In the genomic region with DNA sequence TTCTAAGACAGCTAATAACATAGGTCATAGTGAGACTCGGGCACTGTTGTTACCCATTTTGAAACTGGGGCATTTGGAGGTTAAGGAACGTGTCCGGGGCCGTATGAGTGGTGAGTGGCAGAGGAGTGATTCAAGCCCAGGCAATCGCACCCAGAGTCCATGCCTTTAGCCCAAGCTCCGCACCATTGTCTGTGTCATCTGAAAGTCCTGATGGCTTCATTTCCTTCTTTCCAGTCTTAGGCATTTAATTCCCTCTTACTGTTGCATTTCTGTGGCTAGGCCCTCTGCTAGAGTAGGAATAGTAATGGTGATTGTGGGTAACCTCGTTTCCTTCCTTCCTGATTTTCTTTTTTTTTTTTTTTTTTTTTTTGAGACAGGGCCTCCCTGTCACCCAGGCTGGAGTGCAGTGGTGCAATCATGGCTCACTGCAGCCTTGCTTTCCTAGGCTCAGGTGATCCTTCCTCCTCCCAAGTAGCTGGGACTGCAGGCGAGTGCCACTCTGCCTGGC, we compare ENCODE assay signal across 15 cellular contexts. TPM values are rescaled to one million over a fixed set of nuclear protein-coding genes. Genes with fewer than 3 reads are reported as not detected.
DNase-seq lines count a peak whose midpoint lies in the region; ATAC-seq lines count a peak whose summit lies in the region.
"Had no signal": no experiment of that assay in that cellular context is flagged by ENCODE, and none has a peak within 500 bp of the region (broad histone marks: within the 10 kb centered on the region; RNA-seq: fewer than 3 reads in every experiment).

No MANE protein-coding gene starts in this region.

- DNase-seq in CD4-positive, alpha-beta memory T cell: no peak
- peak; percentile 77 for DNase-seq in M059J (ENCODE audit: low read depth)
- no peak for DNase-seq in activated naive CD8-positive, alpha-beta T cell treated with anti-CD3 and anti-CD28 coated beads, Interleukin-2, amount 50 U/mL, for 24 hours
- DNase-seq in memory B cell (ENCODE audit: low spot score in 2 of 2): no peak
- no peak for DNase-seq in iPS-NIHi11 (ENCODE audit: low spot score)
- DNase-seq in C1 segment of cervical spinal cord (lab: John Stamatoyannopoulos, UW): no peak
- no peak for DNase-seq in germinal center (ENCODE audit: low spot score)
- DNase-seq: activated naive CD4-positive, alpha-beta T cell treated with anti-CD3 and anti-CD28 coated beads, Interleukin-2, amount 10 ng/mL, durations not matched to agents 7 days and 5 days; islet precursor cell; MG63; occipital lobe; stimulated activated CD4-positive, alpha-beta T cell treated with anti-CD3 and anti-CD28 coated beads, Interleukin-4, amount 100 ng/mL, for 4 hours; testis had no signal

- peaks cover 26% of the 10 kb centered on the region for H3K4me1 ChIP-seq in CD4-positive, alpha-beta memory T cell (ENCODE audit: insufficient read depth, low read length)
- H3K4me1 ChIP-seq: testis had no signal

- peak overlapping the region in 2 of 7 donors; percentile 4 to 9 for H3K27ac Mint-ChIP-seq in CD4-positive, alpha-beta memory T cell
- H3K27ac Mint-ChIP-seq in activated naive CD8-positive, alpha-beta T cell treated with anti-CD3 and anti-CD28 coated beads, Interleukin-2, amount 50 U/mL, for 24 hours: no peak overlapping the region
- H3K27ac Mint-ChIP-seq in memory B cell: peak overlapping the region; percentile 28
- H3K27ac Mint-ChIP-seq: activated naive CD4-positive, alpha-beta T cell treated with anti-CD3 and anti-CD28 coated beads, Interleukin-2, amount 10 ng/mL, durations not matched to agents 7 days and 5 days; WTC11 had no signal

- POLR2A ChIA-PET in CD4-positive, alpha-beta memory T cell (lab: Charles Lee; ENCODE audit: partially characterized antibody): no interaction called here

- peak overlapping the region; percentile 14 to 67 (median 46) for H3K4me3 Mint-ChIP-seq in CD4-positive, alpha-beta memory T cell
- no peak overlapping the region for H3K4me3 Mint-ChIP-seq in activated naive CD8-positive, alpha-beta T cell treated with anti-CD3 and anti-CD28 coated beads, Interleukin-2, amount 50 U/mL, for 24 hours
- H3K4me3 Mint-ChIP-seq in memory B cell: no peak overlapping the region
- H3K4me3 Mint-ChIP-seq: activated naive CD4-positive, alpha-beta T cell treated with anti-CD3 and anti-CD28 coated beads, Interleukin-2, amount 10 ng/mL, durations not matched to agents 7 days and 5 days; WTC11 had no signal

- H3K27ac ChIP-seq in CD4-positive, alpha-beta memory T cell (ENCODE audit: low read depth, low read length): no peak overlapping the region
- H3K27ac ChIP-seq: testis had no signal

- peak; percentile 67 for ATAC-seq in activated naive CD8-positive, alpha-beta T cell treated with anti-CD3 and anti-CD28 coated beads, Interleukin-2, amount 50 U/mL, for 24 hours
- ATAC-seq in memory B cell (ENCODE audit: low read depth) (no peak), GM21526 (IDR thresholded peaks at IDR 0.05; ENCODE audit: low FRiP score, unreplicated experiment) (no peak)
- ATAC-seq: WTC11 had no signal

- peaks cover 20 to 28% (median 21%) of the 10 kb centered on the region in 4 donors for H3K4me1 Mint-ChIP-seq in CD4-positive, alpha-beta memory T cell
- peaks cover 33% of the 10 kb centered on the region for H3K4me1 Mint-ChIP-seq in activated naive CD8-positive, alpha-beta T cell treated with anti-CD3 and anti-CD28 coated beads, Interleukin-2, amount 50 U/mL, for 24 hours
- peaks cover 10% of the 10 kb centered on the region for H3K4me1 Mint-ChIP-seq in memory B cell

- H3K27me3 Mint-ChIP-seq in CD4-positive, alpha-beta memory T cell: no peaks in the 10 kb centered on the region
- H3K27me3 Mint-ChIP-seq in activated naive CD8-positive, alpha-beta T cell treated with anti-CD3 and anti-CD28 coated beads, Interleukin-2, amount 50 U/mL, for 24 hours: no peaks in the 10 kb centered on the region
- no peaks in the 10 kb centered on the region for H3K27me3 Mint-ChIP-seq in memory B cell
- H3K27me3 Mint-ChIP-seq: activated naive CD4-positive, alpha-beta T cell treated with anti-CD3 and anti-CD28 coated beads, Interleukin-2, amount 10 ng/mL, durations not matched to agents 7 days and 5 days had no signal

- H3K4me3 ChIP-seq in CD4-positive, alpha-beta memory T cell (ENCODE audit: low read length in 2 of 2): no peak overlapping the region
- H3K4me3 ChIP-seq: MG63, testis had no signal

- no peaks in the 10 kb centered on the region for H3K9me3 Mint-ChIP-seq in CD4-positive, alpha-beta memory T cell
- H3K9me3 Mint-ChIP-seq in activated naive CD8-positive, alpha-beta T cell treated with anti-CD3 and anti-CD28 coated beads, Interleukin-2, amount 50 U/mL, for 24 hours: no peaks in the 10 kb centered on the region
- no peaks in the 10 kb centered on the region for H3K9me3 Mint-ChIP-seq in memory B cell
- H3K9me3 Mint-ChIP-seq: activated naive CD4-positive, alpha-beta T cell treated with anti-CD3 and anti-CD28 coated beads, Interleukin-2, amount 10 ng/mL, durations not matched to agents 7 days and 5 days had no signal

- H3K36me3 ChIP-seq in CD4-positive, alpha-beta memory T cell (ENCODE audit: insufficient read depth, low read length): no peaks in the 10 kb centered on the region

- peaks cover 1 to 6% of the 10 kb centered on the region in 2 donors for H3K36me3 Mint-ChIP-seq in CD4-positive, alpha-beta memory T cell
- H3K36me3 Mint-ChIP-seq in activated naive CD8-positive, alpha-beta T cell treated with anti-CD3 and anti-CD28 coated beads, Interleukin-2, amount 50 U/mL, for 24 hours (ENCODE audit: low read depth): peaks cover 8% of the 10 kb centered on the region
- peaks cover 29% of the 10 kb centered on the region for H3K36me3 Mint-ChIP-seq in memory B cell

- H3K9me3 ChIP-seq in CD4-positive, alpha-beta memory T cell (ENCODE audit: control insufficient read depth in 1 of 2, low read length in 2 of 2): no peaks in the 10 kb centered on the region
- H3K9me3 ChIP-seq: MG63, testis had no signal

- no peaks in the 10 kb centered on the region for H3K27me3 ChIP-seq in CD4-positive, alpha-beta memory T cell (ENCODE audit: insufficient read depth, low read length)
- H3K27me3 ChIP-seq: MG63, testis had no signal

- CTCF ChIA-PET in CD4-positive, alpha-beta memory T cell (lab: Charles Lee; ENCODE audit: partially characterized antibody): interaction anchor here (0.9 to 1.6 kb wide), 2 partner anchors 10 to 87 kb away, joined by 3 to 5 read pairs; no protein-coding TSS in a partner anchor

- intact Hi-C loops in CD4-positive, alpha-beta memory T cell (cut with micrococcal nuclease): no loop called here

RNA-seq across cellular contexts. Expression of a gene that starts 49.8 kb away (rescaled TPM):
- total RNA-seq in CD4-positive, alpha-beta memory T cell: 10 to 100 TPM; 46.5 to 48.4 TPM
- 10 to 100 TPM; 19.5 to 22.4 TPM for polyA plus RNA-seq in CD4-positive, alpha-beta memory T cell
- 11.5 and 17.2 TPM in 2 replicates for total RNA-seq in M059J (2014; rRNA removed; shearing (Covaris generic))

RNA-seq across cellular contexts. Expression of a gene that starts 56.6 kb away (rescaled TPM):
- 10 to 100 TPM in 1 of 2 experiments, 1 to 10 TPM in 1; 6.8 to 11.0 TPM for total RNA-seq in CD4-positive, alpha-beta memory T cell
- 1 to 10 TPM; 3.0 to 6.6 TPM for polyA plus RNA-seq in CD4-positive, alpha-beta memory T cell
- 3.2 and 12.7 TPM in 2 replicates for total RNA-seq in M059J (2014; rRNA removed; shearing (Covaris generic))

Comparison
In these comparisons a context has a peak if more than half of its experiments do, and no peak if none do; other contexts are left out.
1. H3K4me3 Mint-ChIP-seq: peak in CD4-positive, alpha-beta memory T cell (8 of 8); none in activated naive CD8-positive, alpha-beta T cell treated with anti-CD3 and anti-CD28 coated beads, Interleukin-2, amount 50 U/mL, for 24 hours (single experiment) and memory B cell (single experiment).